3 cellular contexts compared by ENCODE assay signal in genomic region chr3:69651765-69652164, GRCh38.
"Had no signal": no experiment of that assay in that cellular context is flagged by ENCODE, and none has a peak within 500 bp of the region (broad histone marks: within the 10 kb centered on the region; RNA-seq: fewer than 3 reads in every experiment).

No MANE protein-coding gene starts in this region.

- DNase-seq: GDM1, GF-D8 had no signal

- H3K4me3 ChIP-seq: GM12878 had no signal
